Comparison of ENCODE assay signal across 8 cellular contexts in genomic region chr13:73335226-73335625, GRCh38.
DNase-seq lines count a peak whose midpoint lies in the region; ATAC-seq and TF ChIP-seq lines count a peak whose summit lies in the region.
"Had no signal": no experiment of that assay in that cellular context is flagged by ENCODE, and none has a peak within 500 bp of the region (broad histone marks: within the 10 kb centered on the region; RNA-seq: fewer than 3 reads in every experiment).

No MANE protein-coding gene starts in this region.

- H3K4me3 ChIP-seq in SK-N-MC (peak overlapping the region; percentile 59), skin epidermis (no peak overlapping the region), right atrium auricular region (no peak overlapping the region)

- H3K27ac ChIP-seq in SK-N-MC, result peak overlapping the region; percentile 97
- peak overlapping the region in 18 of 21 experiments; percentile 22 to 78 (median 50) for H3K27ac ChIP-seq in skin epidermis
- H3K27ac ChIP-seq in right atrium auricular region, result no peak overlapping the region
- H3K27ac ChIP-seq: KMS-11 had no signal

- DNase-seq in GM19238 (ENCODE audit: insufficient read length, low spot score) (peak; percentile 10), SK-N-MC (ENCODE audit: low read depth, low spot score) (peak; percentile 55), NCI-H1930 (lab: John Stamatoyannopoulos, UW) (no peak), erythroblast (lab: John Stamatoyannopoulos, UW) (no peak), right atrium auricular region (ENCODE audit: low spot score) (no peak)

- H3K9me3 ChIP-seq in SK-N-MC (ENCODE audit: low read depth, low read length) (no peaks in the 10 kb centered on the region), right atrium auricular region (no peaks in the 10 kb centered on the region)

- H3K9ac ChIP-seq in SK-N-MC (ENCODE audit: insufficient read length), result no peak overlapping the region
- H3K9ac ChIP-seq: KMS-11 had no signal

- no peaks in the 10 kb centered on the region for H3K36me3 ChIP-seq in SK-N-MC (ENCODE audit: insufficient read depth, low read length)
- no peaks in the 10 kb centered on the region for H3K36me3 ChIP-seq in right atrium auricular region

- H3K4me1 ChIP-seq in right atrium auricular region, result no peaks in the 10 kb centered on the region

- ATAC-seq in HG02970 (IDR thresholded peaks at IDR 0.05; ENCODE audit: low FRiP score, unreplicated experiment), result peak; percentile 99

- TF ChIP-seq CTCF in right atrium auricular region (IDR thresholded peaks at IDR 0.05), result no peak

- H3K27me3 ChIP-seq in right atrium auricular region, result no peaks in the 10 kb centered on the region

- TF ChIP-seq POLR2A in erythroblast (IDR thresholded peaks at IDR 0.05; ENCODE audit: low read length), result no peak

Comparison
In these comparisons a context has a peak if more than half of its experiments do, and no peak if none do; other contexts are left out.
1. DNase-seq: peak in GM19238 (single experiment) and SK-N-MC (single experiment); none in NCI-H1930 (0 of 2), erythroblast (0 of 2) and right atrium auricular region (single experiment).
2. H3K27ac ChIP-seq: peak in SK-N-MC (single experiment) and skin epidermis (18 of 21); none in right atrium auricular region (0 of 2).